Comparison of ENCODE assay signal across 20 cellular contexts in genomic region chr6:142828030-142828429, GRCh38.
DNase-seq lines count a peak whose midpoint lies in the region; ATAC-seq and TF ChIP-seq lines count a peak whose summit lies in the region.
"Had no signal": no experiment of that assay in that cellular context is flagged by ENCODE, and none has a peak within 500 bp of the region (broad histone marks: within the 10 kb centered on the region; RNA-seq: fewer than 3 reads in every experiment).

No MANE protein-coding gene starts in this region.

- no peak for DNase-seq in Peyer's patch
- no peak for DNase-seq in activated naive CD8-positive, alpha-beta T cell treated with anti-CD3 and anti-CD28 coated beads, Interleukin-2, amount 50 U/mL, for 24 hours
- DNase-seq in mesenchymal stem cell, result peak; percentile 71
- no peak for DNase-seq in spleen
- no peak for DNase-seq in DMS 273 (lab: John Stamatoyannopoulos, UW; ENCODE audit: unreplicated experiment)
- DNase-seq in upper lobe of right lung, result no peak
- DNase-seq: activated CD4-positive, alpha-beta T cell treated with anti-CD3 and anti-CD28 coated beads, Interleukin-2, amount 50 U/mL, for 1 hour; brain microvascular endothelial cell; natural killer cell; NCI-H1092 treated with DMSO at 0.1 percent for 48 hours; NCI-H2029; NCI-H69; retina; SK-N-SH; stimulated activated CD4-positive, alpha-beta T cell treated with anti-CD3 and anti-CD28 coated beads, Interleukin-4, amount 100 ng/mL, for 1 hour; stimulated activated naive CD4-positive, alpha-beta T cell; testis had no signal

- H2BK5ac ChIP-seq in mesenchymal stem cell (ENCODE audit: low read depth, low read length, poor library complexity, severe bottlenecking), result no peak overlapping the region

- peaks cover 41% of the 10 kb centered on the region for H3K36me3 Mint-ChIP-seq in activated naive CD8-positive, alpha-beta T cell treated with anti-CD3 and anti-CD28 coated beads, Interleukin-2, amount 50 U/mL, for 24 hours (ENCODE audit: low read depth)
- H3K36me3 Mint-ChIP-seq: natural killer cell had no signal

- H3K14ac ChIP-seq in mesenchymal stem cell (ENCODE audit: low read length in 2 of 2), result no peak overlapping the region

- no peak for ATAC-seq in activated naive CD8-positive, alpha-beta T cell treated with anti-CD3 and anti-CD28 coated beads, Interleukin-2, amount 50 U/mL, for 24 hours
- ATAC-seq in GM19455 (IDR thresholded peaks at IDR 0.05; ENCODE audit: unreplicated experiment) (no peak), upper lobe of right lung (no peak)
- ATAC-seq: natural killer cell had no signal

- H4K8ac ChIP-seq in mesenchymal stem cell (ENCODE audit: low read length), result no peak overlapping the region

- H3K4me3 ChIP-seq in Peyer's patch (no peak overlapping the region), mesenchymal stem cell (ENCODE audit: insufficient read depth in 1 of 2, low read depth in 1 of 2, low read length in 2 of 2) (no peak overlapping the region), spleen (no peak overlapping the region), upper lobe of right lung (no peak overlapping the region)
- H3K4me3 ChIP-seq: testis had no signal

- no peak overlapping the region for H2BK12ac ChIP-seq in mesenchymal stem cell (ENCODE audit: low read length in 2 of 2)

- peaks cover 0 to 29% (median 0%) of the 10 kb centered on the region in 4 donors for H3K4me1 ChIP-seq in Peyer's patch
- H3K4me1 ChIP-seq in mesenchymal stem cell (ENCODE audit: control insufficient read depth, insufficient read depth, low read depth, low read length), result peaks cover 8% of the 10 kb centered on the region
- peaks cover 0 to 67% (median 19%) of the 10 kb centered on the region in 6 donors for H3K4me1 ChIP-seq in spleen
- peaks cover 7% of the 10 kb centered on the region for H3K4me1 ChIP-seq in upper lobe of right lung
- H3K4me1 ChIP-seq: testis had no signal

- no peak overlapping the region for H2BK15ac ChIP-seq in mesenchymal stem cell (ENCODE audit: low read depth, poor library complexity, severe bottlenecking)

- H2BK120ac ChIP-seq in mesenchymal stem cell (ENCODE audit: low read depth, low read length), result no peak overlapping the region

- H3K9me3 ChIP-seq in Peyer's patch, result no peaks in the 10 kb centered on the region
- H3K9me3 ChIP-seq in mesenchymal stem cell (ENCODE audit: control insufficient read depth, low read length), result no peaks in the 10 kb centered on the region
- peaks cover 0 to 3% (median 0%) of the 10 kb centered on the region in 8 donors for H3K9me3 ChIP-seq in spleen
- no peaks in the 10 kb centered on the region for H3K9me3 ChIP-seq in upper lobe of right lung
- H3K9me3 ChIP-seq: SK-N-SH, testis had no signal

- 60% methylated on average over 4 of the region's 4 CpGs for WGBS in mesenchymal stem cell
- WGBS in spleen, 5 donors, result 80 to 95% (median 93%) methylated on average over 4 of the region's 4 CpGs

- peak overlapping the region; percentile 47 for H3K27ac Mint-ChIP-seq in activated naive CD8-positive, alpha-beta T cell treated with anti-CD3 and anti-CD28 coated beads, Interleukin-2, amount 50 U/mL, for 24 hours
- H3K27ac Mint-ChIP-seq: natural killer cell had no signal

- H3K4me2 ChIP-seq in mesenchymal stem cell (ENCODE audit: low read length, poor library complexity, severe bottlenecking), result no peak overlapping the region
- H3K4me2 ChIP-seq: SK-N-SH had no signal

- H3K27ac ChIP-seq in Peyer's patch, result peak overlapping the region in 3 of 4 donors; percentile 11 to 75 (median 73)
- H3K27ac ChIP-seq in mesenchymal stem cell (ENCODE audit: low read length, poor library complexity, severe bottlenecking), result no peak overlapping the region
- H3K27ac ChIP-seq in spleen, result peak overlapping the region in 6 of 8 donors; percentile 15 to 63 (median 50)
- no peak overlapping the region for H3K27ac ChIP-seq in upper lobe of right lung
- H3K27ac ChIP-seq: brain microvascular endothelial cell, C4-2B, testis had no signal

- H3K9ac ChIP-seq in mesenchymal stem cell (ENCODE audit: low read length), result no peak overlapping the region
- H3K9ac ChIP-seq: SK-N-SH had no signal

- H3K79me1 ChIP-seq in mesenchymal stem cell (replicated peaks; ENCODE audit: low read length, poor library complexity, severe bottlenecking), result peaks cover 19% of the 10 kb centered on the region

- H3K4ac ChIP-seq in mesenchymal stem cell (ENCODE audit: low read depth in 1 of 2, low read length in 2 of 2), result no peak overlapping the region

- H3K18ac ChIP-seq in mesenchymal stem cell (ENCODE audit: low read depth in 1 of 2, low read length in 2 of 2), result no peak overlapping the region

- H4K91ac ChIP-seq in mesenchymal stem cell (ENCODE audit: low read length), result no peak overlapping the region

- no peak for TF ChIP-seq CTCF in Peyer's patch (IDR thresholded peaks at IDR 0.05)
- no peak for TF ChIP-seq CTCF in spleen (IDR thresholded peaks at IDR 0.05 in 8 of 11, conservative IDR thresholded peaks at IDR 0.05 in 3 of 11)
- no peak for TF ChIP-seq CTCF in upper lobe of right lung (IDR thresholded peaks at IDR 0.05)

- H3K36me3 ChIP-seq in Peyer's patch, result no peaks in the 10 kb centered on the region
- H3K36me3 ChIP-seq in mesenchymal stem cell (ENCODE audit: control insufficient read depth in 1 of 2, insufficient read depth in 2 of 2, low read depth in 1 of 2, low read length in 2 of 2), result peaks cover 0 to 5% of the 10 kb centered on the region in 2 experiments
- peaks cover 0 to 10% (median 0%) of the 10 kb centered on the region in 6 donors for H3K36me3 ChIP-seq in spleen
- no peaks in the 10 kb centered on the region for H3K36me3 ChIP-seq in upper lobe of right lung
- H3K36me3 ChIP-seq: brain microvascular endothelial cell had no signal

- no peak overlapping the region for H3K4me3 Mint-ChIP-seq in activated naive CD8-positive, alpha-beta T cell treated with anti-CD3 and anti-CD28 coated beads, Interleukin-2, amount 50 U/mL, for 24 hours
- H3K4me3 Mint-ChIP-seq: IgD-negative memory B cell, natural killer cell had no signal

- H3K4me1 Mint-ChIP-seq in activated naive CD8-positive, alpha-beta T cell treated with anti-CD3 and anti-CD28 coated beads, Interleukin-2, amount 50 U/mL, for 24 hours, result peaks cover 74% of the 10 kb centered on the region

- H2AK5ac ChIP-seq in mesenchymal stem cell (ENCODE audit: low read length, severe bottlenecking), result no peak overlapping the region

- no peak overlapping the region for H2AFZ ChIP-seq in mesenchymal stem cell (ENCODE audit: low read depth, low read length)

- no peaks in the 10 kb centered on the region for H3K27me3 ChIP-seq in Peyer's patch
- no peaks in the 10 kb centered on the region for H3K27me3 ChIP-seq in mesenchymal stem cell (ENCODE audit: control insufficient read depth in 1 of 2, insufficient read depth in 1 of 2, low read length in 2 of 2)
- no peaks in the 10 kb centered on the region for H3K27me3 ChIP-seq in spleen (replicated peaks in 1 of 7)
- no peaks in the 10 kb centered on the region for H3K27me3 ChIP-seq in upper lobe of right lung
- H3K27me3 ChIP-seq: brain microvascular endothelial cell, testis had no signal

- H3K9me3 Mint-ChIP-seq in activated naive CD8-positive, alpha-beta T cell treated with anti-CD3 and anti-CD28 coated beads, Interleukin-2, amount 50 U/mL, for 24 hours, result peaks cover 8% of the 10 kb centered on the region
- H3K9me3 Mint-ChIP-seq: natural killer cell had no signal

- intact Hi-C loops in spleen (cut with DNase I; ENCODE audit: low total_unique reads), result loop anchor here (10.0 kb wide), 1 partner anchor 117 kb away; the partner anchor contains the start of gene HIVEP2
- intact Hi-C loops in upper lobe of right lung (cut with DNase I), result no loop called here

- no peak for TF ChIP-seq POLR2A in Peyer's patch (IDR thresholded peaks at IDR 0.05)
- TF ChIP-seq POLR2A in spleen (IDR thresholded peaks at IDR 0.05), result no peak

- H3K23ac ChIP-seq in mesenchymal stem cell (ENCODE audit: low read length in 2 of 2), result no peak overlapping the region

- no peaks in the 10 kb centered on the region for H3K27me3 Mint-ChIP-seq in activated naive CD8-positive, alpha-beta T cell treated with anti-CD3 and anti-CD28 coated beads, Interleukin-2, amount 50 U/mL, for 24 hours
- H3K27me3 Mint-ChIP-seq: IgD-negative memory B cell had no signal

Comparison
In these comparisons a context has a peak if more than half of its experiments do, and no peak if none do; other contexts are left out.
1. H3K27ac ChIP-seq: peak in Peyer's patch (3 of 4) and spleen (6 of 8); none in mesenchymal stem cell (single experiment) and upper lobe of right lung (single experiment).